In the genomic region with DNA sequence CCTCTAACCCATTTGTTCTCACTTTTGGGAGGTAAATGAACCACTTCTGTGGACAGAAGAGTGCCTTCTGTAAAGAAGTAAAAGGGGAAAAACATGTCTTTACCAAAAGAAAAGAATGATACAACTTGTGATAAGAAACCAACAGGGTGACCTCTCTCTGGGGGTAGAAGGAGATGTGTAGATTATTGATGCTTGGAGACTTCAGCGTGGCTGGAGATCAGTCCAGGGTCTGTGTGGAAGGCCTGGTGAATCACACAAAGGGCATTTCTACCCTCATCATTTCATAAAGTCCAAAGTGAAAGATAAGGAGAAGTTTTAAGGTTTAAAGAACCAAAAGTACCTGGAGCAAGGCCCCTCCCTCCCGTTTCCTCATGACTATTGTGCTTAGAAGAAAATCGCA, we compare ENCODE assay signal across 16 cellular contexts.
DNase-seq lines count a peak whose midpoint lies in the region; ATAC-seq lines count a peak whose summit lies in the region.
"Had no signal": no experiment of that assay in that cellular context is flagged by ENCODE, and none has a peak within 500 bp of the region (broad histone marks: within the 10 kb centered on the region; RNA-seq: fewer than 3 reads in every experiment).

No MANE protein-coding gene starts in this region.

- POLR2A ChIA-PET in activated CD8-positive, alpha-beta T cell treated with anti-CD3 and anti-CD28 coated beads, Interleukin-2, amount 10 ng/mL, durations not matched to agents 7 days and 5 days (lab: Charles Lee): no interaction called here

- CTCF ChIA-PET in activated CD8-positive, alpha-beta T cell treated with anti-CD3 and anti-CD28 coated beads, Interleukin-2, amount 10 ng/mL, durations not matched to agents 7 days and 5 days (lab: Charles Lee): interaction anchor here (1.0 kb wide), 1 partner anchor 198 kb away, joined by 4 read pairs; no protein-coding TSS in a partner anchor

- H3K36me3 Mint-ChIP-seq in activated T-cell treated with anti-CD3 and anti-CD28 coated beads, Interleukin-2, amount 50 U/mL, for 72 hours (ENCODE audit: insufficient read depth in 2 of 2): peaks cover 21 to 51% of the 10 kb centered on the region in 2 donors
- H3K36me3 Mint-ChIP-seq in activated CD8-positive, alpha-beta T cell treated with anti-CD3 and anti-CD28 coated beads, Interleukin-2, amount 10 ng/mL, durations not matched to agents 7 days and 5 days (ENCODE audit: low read depth): peaks cover 68% of the 10 kb centered on the region
- peaks cover 5 to 19% (median 11%) of the 10 kb centered on the region in 3 donors for H3K36me3 Mint-ChIP-seq in immature natural killer cell

- no peaks in the 10 kb centered on the region for H3K27me3 Mint-ChIP-seq in activated T-cell treated with anti-CD3 and anti-CD28 coated beads, Interleukin-2, amount 50 U/mL, for 72 hours (ENCODE audit: low read depth)
- no peaks in the 10 kb centered on the region for H3K27me3 Mint-ChIP-seq in activated CD8-positive, alpha-beta T cell treated with anti-CD3 and anti-CD28 coated beads, Interleukin-2, amount 10 ng/mL, durations not matched to agents 7 days and 5 days (ENCODE audit: low read depth)
- H3K27me3 Mint-ChIP-seq in immature natural killer cell (ENCODE audit: low read depth in 3 of 3): no peaks in the 10 kb centered on the region
- no peaks in the 10 kb centered on the region for H3K27me3 Mint-ChIP-seq in stimulated activated naive CD8-positive, alpha-beta T cell treated with anti-CD3 and anti-CD28 coated beads, Interleukin-15, amount 100 ng/mL, for 72 hours

- peak overlapping the region; percentile 90 for H3K27ac Mint-ChIP-seq in activated T-cell treated with anti-CD3 and anti-CD28 coated beads, Interleukin-2, amount 50 U/mL, for 72 hours
- peak overlapping the region; percentile 31 for H3K27ac Mint-ChIP-seq in activated CD8-positive, alpha-beta T cell treated with anti-CD3 and anti-CD28 coated beads, Interleukin-2, amount 10 ng/mL, durations not matched to agents 7 days and 5 days
- H3K27ac Mint-ChIP-seq in immature natural killer cell: peak overlapping the region in 4 of 6 donors; percentile 40 to 58 (median 52)
- peak overlapping the region; percentile 2 to 83 for H3K27ac Mint-ChIP-seq in stimulated activated naive CD8-positive, alpha-beta T cell treated with anti-CD3 and anti-CD28 coated beads, Interleukin-15, amount 100 ng/mL, for 72 hours

- ATAC-seq in activated T-cell treated with anti-CD3 and anti-CD28 coated beads, Interleukin-2, amount 50 U/mL, for 72 hours (replicated peaks in 1 of 2): peak; percentile 30 to 39
- ATAC-seq in activated CD8-positive, alpha-beta T cell treated with anti-CD3 and anti-CD28 coated beads, Interleukin-2, amount 10 ng/mL, durations not matched to agents 7 days and 5 days: no peak
- ATAC-seq in stimulated activated naive CD8-positive, alpha-beta T cell treated with anti-CD3 and anti-CD28 coated beads, Interleukin-15, amount 100 ng/mL, for 72 hours: peak; percentile 65
- no peak for ATAC-seq in GM18870 (IDR thresholded peaks at IDR 0.05; ENCODE audit: unreplicated experiment)
- ATAC-seq: psoas muscle had no signal

- peaks cover 2 to 5% of the 10 kb centered on the region in 2 donors for H3K9me3 Mint-ChIP-seq in activated T-cell treated with anti-CD3 and anti-CD28 coated beads, Interleukin-2, amount 50 U/mL, for 72 hours
- H3K9me3 Mint-ChIP-seq in activated CD8-positive, alpha-beta T cell treated with anti-CD3 and anti-CD28 coated beads, Interleukin-2, amount 10 ng/mL, durations not matched to agents 7 days and 5 days (ENCODE audit: insufficient read depth): peaks cover 6% of the 10 kb centered on the region
- no peaks in the 10 kb centered on the region for H3K9me3 Mint-ChIP-seq in immature natural killer cell
- peaks cover 10 to 13% of the 10 kb centered on the region in 2 donors for H3K9me3 Mint-ChIP-seq in stimulated activated naive CD8-positive, alpha-beta T cell treated with anti-CD3 and anti-CD28 coated beads, Interleukin-15, amount 100 ng/mL, for 72 hours

- DNase-seq in activated T-cell treated with anti-CD3 and anti-CD28 coated beads, Interleukin-2, amount 50 U/mL, for 72 hours: no peak
- no peak for DNase-seq in activated T-cell treated with anti-CD3 and anti-CD28 coated beads, Interleukin-2, amount 50 U/mL, for 1 hour
- DNase-seq in activated CD8-positive, alpha-beta T cell treated with anti-CD3 and anti-CD28 coated beads, Interleukin-2, amount 10 ng/mL, durations not matched to agents 7 days and 5 days: no peak
- DNase-seq in immature natural killer cell (no peak), NCI-H1417 (lab: John Stamatoyannopoulos, UW) (no peak), anterior cingulate cortex (lab: John Stamatoyannopoulos, UW) (no peak)
- DNase-seq in stimulated activated naive CD8-positive, alpha-beta T cell treated with anti-CD3 and anti-CD28 coated beads, Interleukin-15, amount 100 ng/mL, for 72 hours: no peak
- DNase-seq: activated gamma-delta T cell treated with Interleukin-2 at 50 U/mL for 16 hours; erythroblast; kidney glomerular epithelial cell; NCI-H1694 treated with DMSO at 0.1 percent for 48 hours; psoas muscle; stimulated activated CD4-positive, alpha-beta T cell treated with anti-CD3 and anti-CD28 coated beads, Interleukin-1b, Interleukin-23, amount 100 ng/mL, for 48 hours; stimulated activated CD8-positive, alpha-beta memory T cell treated with anti-CD3 and anti-CD28 coated beads, Interleukin-4, amount 100 ng/mL, for 48 hours; uterus had no signal

- peaks cover 85% of the 10 kb centered on the region for H3K4me1 Mint-ChIP-seq in activated T-cell treated with anti-CD3 and anti-CD28 coated beads, Interleukin-2, amount 50 U/mL, for 72 hours (ENCODE audit: low read depth)
- H3K4me1 Mint-ChIP-seq in activated CD8-positive, alpha-beta T cell treated with anti-CD3 and anti-CD28 coated beads, Interleukin-2, amount 10 ng/mL, durations not matched to agents 7 days and 5 days (ENCODE audit: low read depth): peaks cover 57% of the 10 kb centered on the region
- peaks cover 62 to 84% of the 10 kb centered on the region in 2 donors for H3K4me1 Mint-ChIP-seq in immature natural killer cell
- peaks cover 83% of the 10 kb centered on the region for H3K4me1 Mint-ChIP-seq in stimulated activated naive CD8-positive, alpha-beta T cell treated with anti-CD3 and anti-CD28 coated beads, Interleukin-15, amount 100 ng/mL, for 72 hours

- peak overlapping the region in 1 of 2 donors; percentile 61 for H3K4me3 Mint-ChIP-seq in activated T-cell treated with anti-CD3 and anti-CD28 coated beads, Interleukin-2, amount 50 U/mL, for 72 hours
- H3K4me3 Mint-ChIP-seq in activated CD8-positive, alpha-beta T cell treated with anti-CD3 and anti-CD28 coated beads, Interleukin-2, amount 10 ng/mL, durations not matched to agents 7 days and 5 days: no peak overlapping the region
- H3K4me3 Mint-ChIP-seq in immature natural killer cell: no peak overlapping the region
- H3K4me3 Mint-ChIP-seq in stimulated activated naive CD8-positive, alpha-beta T cell treated with anti-CD3 and anti-CD28 coated beads, Interleukin-15, amount 100 ng/mL, for 72 hours: peak overlapping the region in 1 of 2 donors; percentile 61

Comparison
In these comparisons a context has a peak if more than half of its experiments do, and no peak if none do; other contexts are left out.
1. ATAC-seq: peak in activated T-cell treated with anti-CD3 and anti-CD28 coated beads, Interleukin-2, amount 50 U/mL, for 72 hours (2 of 2) and stimulated activated naive CD8-positive, alpha-beta T cell treated with anti-CD3 and anti-CD28 coated beads, Interleukin-15, amount 100 ng/mL, for 72 hours (single experiment); none in activated CD8-positive, alpha-beta T cell treated with anti-CD3 and anti-CD28 coated beads, Interleukin-2, amount 10 ng/mL, durations not matched to agents 7 days and 5 days (single experiment) and GM18870 (single experiment).
2. H3K27ac Mint-ChIP-seq: peak in every context shown above with its lines; median percentile 90 in activated T-cell treated with anti-CD3 and anti-CD28 coated beads, Interleukin-2, amount 50 U/mL, for 72 hours; 52 in immature natural killer cell; 42 in stimulated activated naive CD8-positive, alpha-beta T cell treated with anti-CD3 and anti-CD28 coated beads, Interleukin-15, amount 100 ng/mL, for 72 hours; 31 in activated CD8-positive, alpha-beta T cell treated with anti-CD3 and anti-CD28 coated beads, Interleukin-2, amount 10 ng/mL, durations not matched to agents 7 days and 5 days.